Comparison of ENCODE assay signal across 8 cellular contexts in the genomic region with DNA sequence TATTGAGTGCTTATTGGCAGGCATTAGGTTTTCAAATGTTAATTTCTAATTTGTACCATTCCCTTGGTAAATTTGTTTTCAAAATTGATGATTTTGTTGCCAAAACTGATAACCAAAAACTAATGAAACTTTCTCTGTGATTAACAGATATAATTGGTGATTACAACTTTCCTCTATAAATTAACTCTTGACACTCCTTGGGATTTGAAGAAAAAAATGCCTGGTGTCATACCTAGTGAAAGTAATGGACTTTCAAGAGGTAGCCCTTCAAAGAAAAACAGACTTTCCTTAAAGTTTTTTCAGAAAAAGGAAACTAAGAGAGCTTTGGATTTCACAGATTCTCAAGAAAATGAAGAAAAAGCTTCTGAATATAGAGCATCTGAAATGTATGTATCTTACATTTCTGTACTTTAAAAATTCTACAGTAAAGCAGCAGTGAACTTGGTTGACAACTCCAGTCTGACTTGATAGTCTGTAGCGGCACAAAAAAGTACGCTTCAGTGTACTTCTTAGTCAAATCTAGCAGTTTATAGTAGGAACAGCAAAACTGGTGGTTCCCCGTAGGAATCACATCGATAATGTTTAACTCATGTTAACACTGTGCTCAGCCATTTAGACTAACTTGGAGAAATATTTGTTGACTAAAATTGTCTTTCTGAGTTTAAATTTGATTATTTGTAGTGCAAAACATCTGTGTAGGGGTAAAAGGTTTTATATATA. TPM values are rescaled to one million over a fixed set of nuclear protein-coding genes. Genes with fewer than 3 reads are reported as not detected.
DNase-seq lines count a peak whose midpoint lies in the region; ATAC-seq, FAIRE-seq and TF ChIP-seq lines count a peak whose summit lies in the region.

No MANE protein-coding gene starts in this region.

- peaks cover 68% of the 10 kb centered on the region for H3K79me2 ChIP-seq in HepG2 (ENCODE audit: insufficient read depth, low read length)

- peaks cover 4 to 35% of the 10 kb centered on the region in 2 experiments for H3K36me3 ChIP-seq in HepG2 (replicated peaks in 1 of 2; ENCODE audit: control insufficient read depth in 1 of 2, insufficient read depth in 2 of 2, low read length in 2 of 2)
- peaks cover 0 to 20% (median 0%) of the 10 kb centered on the region in 4 donors for H3K36me3 ChIP-seq in right lobe of liver

- H3K27me3 ChIP-seq in HepG2 (ENCODE audit: control insufficient read depth in 1 of 2, insufficient read depth in 2 of 2, low read length in 2 of 2), result no peaks in the 10 kb centered on the region; a peak in 1 of 5 replicates
- H3K27me3 ChIP-seq in right lobe of liver, result no peaks in the 10 kb centered on the region

- TF ChIP-seq EP300 in HepG2 (IDR thresholded peaks at IDR 0.05; ENCODE audit: low read depth in 2 of 2, low read length in 2 of 2) (no peak), HepG2 (CRISPR knock-in tag; IDR thresholded peaks at IDR 0.05; ENCODE audit: borderline replicate concordance) (no peak)

- no peak for TF ChIP-seq POLR2A in HepG2 (IDR thresholded peaks at IDR 0.05; ENCODE audit: insufficient read depth in 1 of 2, low read depth in 2 of 2, low read length in 2 of 2)
- no peak for TF ChIP-seq POLR2A in right lobe of liver (IDR thresholded peaks at IDR 0.05)

- no peak overlapping the region for H3K27ac Mint-ChIP-seq in activated naive CD8-positive, alpha-beta T cell
- no peak overlapping the region for H3K27ac Mint-ChIP-seq in stimulated activated naive CD8-positive, alpha-beta T cell treated with anti-CD3 and anti-CD28 coated beads, Interleukin-15, amount 100 ng/mL, for 72 hours

- peaks cover 8% of the 10 kb centered on the region for H3K36me3 Mint-ChIP-seq in activated naive CD8-positive, alpha-beta T cell

- H3K4me1 ChIP-seq in HepG2 (ENCODE audit: insufficient read depth, low read length), result peaks cover 31% of the 10 kb centered on the region
- peaks cover 0 to 26% (median 8%) of the 10 kb centered on the region in 4 donors for H3K4me1 ChIP-seq in right lobe of liver

- H3K9ac ChIP-seq in HepG2 (ENCODE audit: insufficient read depth, low read depth, low read length), result peak overlapping the region; percentile 99

- H4K20me1 ChIP-seq in HepG2 (ENCODE audit: insufficient read depth, low read length), result peaks cover 11% of the 10 kb centered on the region

- no peak for TF ChIP-seq RAD21 in HepG2 (CRISPR knock-in tag; IDR thresholded peaks at IDR 0.05)

- H3K4me1 Mint-ChIP-seq in activated naive CD8-positive, alpha-beta T cell (ENCODE audit: low read depth), result peaks cover 47% of the 10 kb centered on the region
- peaks cover 36% of the 10 kb centered on the region for H3K4me1 Mint-ChIP-seq in stimulated activated naive CD8-positive, alpha-beta T cell treated with anti-CD3 and anti-CD28 coated beads, Interleukin-15, amount 100 ng/mL, for 72 hours

- ATAC-seq in HepG2 (no peak), right lobe of liver (no peak), HG03354 (IDR thresholded peaks at IDR 0.05; ENCODE audit: poor library complexity, severe bottlenecking, unreplicated experiment) (peak; percentile 23)
- ATAC-seq in stimulated activated naive CD8-positive, alpha-beta T cell treated with anti-CD3 and anti-CD28 coated beads, Interleukin-15, amount 100 ng/mL, for 72 hours, result no peak

- no peak for TF ChIP-seq CTCF in HepG2 (CRISPR knock-in tag; IDR thresholded peaks at IDR 0.05)
- TF ChIP-seq CTCF in right lobe of liver (IDR thresholded peaks at IDR 0.05), result peak in 1 of 4 donors; percentile 5

- POLR2A ChIA-PET in HepG2 (lab: Yijun Ruan, JAX), result interaction anchor here (1.6 kb wide), 1 partner anchor 16 kb away, joined by 4 read pairs; no protein-coding TSS in a partner anchor

- peaks cover 4% of the 10 kb centered on the region for H3K9me3 Mint-ChIP-seq in activated naive CD8-positive, alpha-beta T cell (ENCODE audit: low read depth)
- peaks cover 0 to 4% of the 10 kb centered on the region in 2 donors for H3K9me3 Mint-ChIP-seq in stimulated activated naive CD8-positive, alpha-beta T cell treated with anti-CD3 and anti-CD28 coated beads, Interleukin-15, amount 100 ng/mL, for 72 hours

- H3K4me3 ChIP-seq in HepG2 (replicated peaks in 1 of 3; ENCODE audit: insufficient read depth in 1 of 3, low read depth in 2 of 3, low read length in 3 of 3) (peak overlapping the region; percentile 86 to 95 (median 93); a peak in 5 of 6 replicates), right lobe of liver (no peak overlapping the region)

- whole genome bisulfite sequencing in HepG2 (ENCODE audit: low lambda C conversion rate), result 2% methylated on average over 4 of the region's 4 CpGs
- WGBS in right lobe of liver (ENCODE audit: insufficient coverage, low coverage, low lambda C conversion rate, missing lambda C conversion rate), result 27% methylated on average over 4 of the region's 4 CpGs

- H3K27ac ChIP-seq in HepG2 (ENCODE audit: extremely low read length, insufficient read depth, low read length) (peak overlapping the region; percentile 45), right lobe of liver (no peak overlapping the region)

- no TSS peak for BruUV-seq in HepG2 (replicated peaks; lab: Mats Ljungman, UMichigan)

- intact Hi-C loops in HepG2 (cut with micrococcal nuclease; ENCODE audit: unreplicated experiment) (no loop called here), right lobe of liver (cut with DNase I) (no loop called here)

- peak overlapping the region; percentile 85 for H3K4me2 ChIP-seq in HepG2 (ENCODE audit: low read depth, low read length)

- DNase-seq in HepG2 (ENCODE audit: low spot score), result peak; percentile 43
- DNase-seq in right lobe of liver, result no peak
- DNase-seq in stimulated activated naive CD8-positive, alpha-beta T cell treated with anti-CD3 and anti-CD28 coated beads, Interleukin-15, amount 100 ng/mL, for 72 hours, result no peak
- no peak for DNase-seq in midbrain (lab: John Stamatoyannopoulos, UW)
- DNase-seq in activated CD4-positive, alpha-beta T cell treated with anti-CD3 and anti-CD28 coated beads, Interleukin-2, amount 50 U/mL, for 1 hour, result no peak
- DNase-seq in DMS53 (lab: John Stamatoyannopoulos, UW), result no peak

- H3K9me3 ChIP-seq in HepG2 (ENCODE audit: low read length) (no peaks in the 10 kb centered on the region), right lobe of liver (no peaks in the 10 kb centered on the region)

- no peaks in the 10 kb centered on the region for H3K27me3 Mint-ChIP-seq in activated naive CD8-positive, alpha-beta T cell
- H3K27me3 Mint-ChIP-seq in stimulated activated naive CD8-positive, alpha-beta T cell treated with anti-CD3 and anti-CD28 coated beads, Interleukin-15, amount 100 ng/mL, for 72 hours, result no peaks in the 10 kb centered on the region

- peak overlapping the region; percentile 97 for H3K4me3 Mint-ChIP-seq in activated naive CD8-positive, alpha-beta T cell
- H3K4me3 Mint-ChIP-seq in stimulated activated naive CD8-positive, alpha-beta T cell treated with anti-CD3 and anti-CD28 coated beads, Interleukin-15, amount 100 ng/mL, for 72 hours, result peak overlapping the region; percentile 45 to 96

- CTCF ChIA-PET in HepG2 (lab: Yijun Ruan, JAX; ENCODE audit: low intra/inter-chr PET ratio, low total read pairs), result no interaction called here

- peak; percentile 88 for FAIRE-seq in HepG2 (lab: Jason Lieb, UNC)

- H2AFZ ChIP-seq in HepG2 (ENCODE audit: low read length), result no peak overlapping the region

- in situ Hi-C loops in HepG2 (cut with HindIII; ENCODE audit: extremely low pct_ligation_motif_present, low pct_unique_long_range_greater_than_20kb), result no loop called here

TF ChIP-seq in HepG2, 621 proteins besides CTCF, POLR2A, EP300 and RAD21 (continues in another document):
- no peak for TF ChIP-seq ZNF432 (CRISPR knock-in tag; IDR thresholded peaks at IDR 0.05; ENCODE audit: borderline replicate concordance)
- TF ChIP-seq KDM4B (CRISPR knock-in tag; IDR thresholded peaks at IDR 0.05), result no peak
- TF ChIP-seq, protein P1, sequence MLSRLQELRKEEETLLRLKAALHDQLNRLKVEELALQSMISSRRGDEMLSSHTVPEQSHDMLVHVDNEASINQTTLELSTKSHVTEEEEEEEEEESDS (CRISPR knock-in tag; IDR thresholded peaks at IDR 0.05; ENCODE audit: borderline replicate concordance), result no peak
- no peak for TF ChIP-seq PAWR (CRISPR knock-in tag; IDR thresholded peaks at IDR 0.05; ENCODE audit: borderline replicate concordance)
- no peak for TF ChIP-seq ELF3 (CRISPR knock-in tag; IDR thresholded peaks at IDR 0.05)
- TF ChIP-seq FOXJ3 (CRISPR knock-in tag; IDR thresholded peaks at IDR 0.05; ENCODE audit: borderline replicate concordance), result no peak
- TF ChIP-seq ZNF180 (CRISPR knock-in tag; IDR thresholded peaks at IDR 0.05; ENCODE audit: borderline replicate concordance, low read depth), result no peak

RNA-seq across cellular contexts. Expression of a gene that starts 3.0 kb away (rescaled TPM):
- total RNA-seq in HepG2 (2016; rRNA removed; fragmentation: Illumina TruSeq; extraction: Trizol), result 64.6 and 91.7 TPM in 2 replicates
- 14.4 and 16.9 TPM in 2 replicates for total RNA-seq in HepG2 (2016; cell fraction: cytosol; rRNA removed; fragmentation: Illumina TruSeq; extraction: Trizol; ENCODE audit: low read depth)
- total RNA-seq in HepG2 (2016; cell fraction: insoluble cytoplasmic fraction; rRNA removed; fragmentation: Illumina TruSeq; extraction: Trizol), result 66.6 and 87.1 TPM in 2 replicates
- 39.3 and 41.3 TPM in 2 replicates for total RNA-seq in HepG2 (2016; cell fraction: membrane; rRNA removed; fragmentation: Illumina TruSeq; extraction: Trizol)
- total RNA-seq in HepG2 (2016; cell fraction: nucleus; rRNA removed; fragmentation: Illumina TruSeq; extraction: Trizol), result 45.6 and 46.4 TPM in 2 replicates
- 5.8 and 9.0 TPM in 2 replicates for polyA plus RNA-seq in HepG2 (2011; rRNA removed)
- 3.6 and 5.1 TPM in 2 replicates for polyA plus RNA-seq in HepG2 (2011; cell fraction: cytosol; rRNA removed)
- 4.0 and 4.1 TPM in 2 replicates for polyA plus RNA-seq in HepG2 (2011; cell fraction: nucleus; rRNA removed)
- polyA plus RNA-seq in HepG2 (2012), result 21.2 and 27.7 TPM in 2 replicates
- 4.1 and 4.8 TPM in 2 replicates for polyA plus RNA-seq in HepG2 (2016; cell fraction: cytosol; fragmentation: Illumina TruSeq; extraction: Trizol; ENCODE audit: low read depth)
- polyA plus RNA-seq in HepG2 (2016; cell fraction: insoluble cytoplasmic fraction; fragmentation: Illumina TruSeq; extraction: Trizol; ENCODE audit: low read depth), result 73.4 and 75.3 TPM in 2 replicates
- polyA plus RNA-seq in HepG2 (2016; cell fraction: membrane; fragmentation: Illumina TruSeq; extraction: Trizol; ENCODE audit: low read depth), result 17.2 and 18.4 TPM in 2 replicates
- 51.3 and 52.0 TPM in 2 replicates for polyA plus RNA-seq in HepG2 (2016; cell fraction: nucleus; fragmentation: Illumina TruSeq; extraction: Trizol; ENCODE audit: insufficient read depth, low read depth)
- polyA minus RNA-seq in HepG2 (2011; rRNA and poly(A)+ RNA removed; ENCODE audit: low replicate concordance), result 2.3 and 6.8 TPM in 2 replicates
- polyA minus RNA-seq in HepG2 (2011; cell fraction: cytosol; rRNA and poly(A)+ RNA removed), result 11.4 and 14.2 TPM in 2 replicates
- polyA minus RNA-seq in HepG2 (2011; cell fraction: nucleus; rRNA and poly(A)+ RNA removed), result 13.3 and 14.3 TPM in 2 replicates
- total RNA-seq in right lobe of liver, result 1 to 10 TPM; 4.9 to 8.4 (median 6.6) TPM

Comparison
In these comparisons a context has a peak if more than half of its experiments do, and no peak if none do; other contexts are left out.
1. H3K4me3 ChIP-seq: peak in HepG2 (3 of 3); none in right lobe of liver (0 of 3).